Comparison of ENCODE assay signal across 18 cellular contexts in genomic region chr17:12859520-12859919, GRCh38.
DNase-seq lines count a peak whose midpoint lies in the region; ATAC-seq lines count a peak whose summit lies in the region.
"Had no signal": no experiment of that assay in that cellular context is flagged by ENCODE, and none has a peak within 500 bp of the region (broad histone marks: within the 10 kb centered on the region; RNA-seq: fewer than 3 reads in every experiment).

No MANE protein-coding gene starts in this region.

- no peaks in the 10 kb centered on the region for H3K79me2 ChIP-seq in ACC112 (ENCODE audit: control insufficient read depth, insufficient read depth, low read length, unreplicated experiment)

- H3K27me3 ChIP-seq in ACC112 (ENCODE audit: insufficient read depth, low read length) (no peaks in the 10 kb centered on the region; the same call in 1 of the 2 replicates), HAP-1 (ENCODE audit: low read depth) (no peaks in the 10 kb centered on the region)
- H3K27me3 ChIP-seq: gastroesophageal sphincter, upper lobe of left lung had no signal

- peak overlapping the region; percentile 41 for H2AFZ ChIP-seq in ACC112 (ENCODE audit: low read length, unreplicated experiment)
- H2AFZ ChIP-seq: parathyroid adenoma had no signal

- H3K4me1 ChIP-seq in ACC112 (ENCODE audit: control insufficient read depth, insufficient read depth, low read length, unreplicated experiment): peaks cover 15% of the 10 kb centered on the region
- H3K4me1 ChIP-seq in HAP-1: no peaks in the 10 kb centered on the region
- H3K4me1 ChIP-seq: gastroesophageal sphincter, parathyroid adenoma, upper lobe of left lung had no signal

- in situ Hi-C loops in HAP-1 (cut with MboI; ENCODE audit: low sequenced_read_pairs): no loop called here

- H3K36me3 ChIP-seq in ACC112 (ENCODE audit: insufficient read depth, low read length) (no peaks in the 10 kb centered on the region), HAP-1 (replicated peaks) (no peaks in the 10 kb centered on the region)
- H3K36me3 ChIP-seq: gastroesophageal sphincter, upper lobe of left lung had no signal

- H3K4me3 ChIP-seq in ACC112 (ENCODE audit: low read depth, low read length): no peak overlapping the region
- no peak overlapping the region for H3K4me3 ChIP-seq in HAP-1
- H3K4me3 ChIP-seq: gastroesophageal sphincter, smooth muscle cell, upper lobe of left lung had no signal

- peak overlapping the region; percentile 44 for H3K27ac ChIP-seq in ACC112 (ENCODE audit: low read depth, low read length)
- H3K27ac ChIP-seq: gastroesophageal sphincter, parathyroid adenoma, upper lobe of left lung had no signal

- H3K9me3 ChIP-seq in HAP-1: no peaks in the 10 kb centered on the region
- H3K9me3 ChIP-seq: gastroesophageal sphincter had no signal

- ATAC-seq in GM21529 (IDR thresholded peaks at IDR 0.05; ENCODE audit: unreplicated experiment) (peak; percentile 75), HG03442 (IDR thresholded peaks at IDR 0.05; ENCODE audit: unreplicated experiment) (peak; percentile 76), GM19463 (IDR thresholded peaks at IDR 0.05; ENCODE audit: unreplicated experiment) (no peak)
- ATAC-seq: gastroesophageal sphincter, HCT116 had no signal

- DNase-seq in brain pericyte (ENCODE audit: low read depth, low spot score) (peak; percentile 6), NCI-H82 treated with DMSO at 0.1 percent for 48 hours (lab: John Stamatoyannopoulos, UW; ENCODE audit: unreplicated experiment) (no peak), HAP-1 (ENCODE audit: low spot score in 2 of 2) (no peak), DMS 273 (lab: John Stamatoyannopoulos, UW; ENCODE audit: unreplicated experiment) (no peak)
- DNase-seq: 8988T; C1 segment of cervical spinal cord; NCI-H146; NCI-H345; NK-92 treated with Interleukin-12 subunit alpha and Interleukin-12 subunit beta, amount 100 ng/mL, for 24 hours; upper lobe of left lung had no signal
